Comparison of ENCODE assay signal across 1 cellular context in the genomic region with DNA sequence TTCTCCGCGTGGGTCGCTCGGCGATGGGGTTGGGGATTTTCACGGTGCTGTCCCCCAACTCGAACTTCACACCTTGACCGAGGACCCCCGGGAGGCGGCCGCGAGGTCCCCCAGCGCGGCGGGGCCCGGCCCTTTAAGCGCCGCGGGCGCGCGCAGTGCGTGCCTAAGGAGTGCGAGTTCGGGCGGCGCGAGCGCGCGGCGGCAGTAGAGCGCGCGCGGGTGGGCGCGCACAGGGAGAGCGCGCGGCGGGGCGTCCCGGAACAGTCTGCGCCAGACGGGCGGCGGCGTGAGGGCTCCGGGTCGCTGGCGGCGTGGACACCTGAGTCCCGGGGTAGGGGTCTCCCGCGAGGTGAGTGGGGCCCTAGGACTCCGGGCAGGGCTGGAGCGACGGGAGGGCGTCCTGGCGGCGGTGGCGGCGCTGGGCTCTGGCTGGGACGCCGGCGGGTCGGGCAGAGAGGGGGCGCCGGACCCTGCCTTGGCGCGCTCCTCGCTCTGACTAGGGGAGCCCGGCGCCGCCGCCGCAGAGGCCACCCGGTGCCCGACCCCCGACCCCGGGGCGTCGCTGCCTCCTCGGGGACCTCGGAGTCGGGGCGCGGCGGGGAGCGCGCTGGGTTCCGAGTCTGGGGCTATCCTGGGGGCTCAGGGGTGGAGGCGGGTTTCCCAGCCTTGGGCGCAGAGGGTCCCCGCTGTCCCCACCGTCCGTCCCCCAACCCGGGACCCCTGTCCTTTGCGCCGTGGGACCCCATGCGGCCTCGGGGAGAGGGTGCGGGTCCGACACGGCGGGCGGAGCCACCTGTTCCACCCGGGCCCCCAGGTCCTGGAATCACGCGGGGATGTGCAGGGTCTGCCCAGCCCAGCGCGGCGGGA.
TF ChIP-seq lines count a peak whose summit lies in the region.

Gene PROSER2 (plus strand): TSS at position 235 of the 867 bp plus-strand sequence. CDS start 28,722 bp downstream, outside the sequence.

TF ChIP-seq in SK-N-SH, 30 proteins besides CTCF, POLR2A, EP300 and RAD21 (continued from another document):
- TF ChIP-seq, protein P1, sequence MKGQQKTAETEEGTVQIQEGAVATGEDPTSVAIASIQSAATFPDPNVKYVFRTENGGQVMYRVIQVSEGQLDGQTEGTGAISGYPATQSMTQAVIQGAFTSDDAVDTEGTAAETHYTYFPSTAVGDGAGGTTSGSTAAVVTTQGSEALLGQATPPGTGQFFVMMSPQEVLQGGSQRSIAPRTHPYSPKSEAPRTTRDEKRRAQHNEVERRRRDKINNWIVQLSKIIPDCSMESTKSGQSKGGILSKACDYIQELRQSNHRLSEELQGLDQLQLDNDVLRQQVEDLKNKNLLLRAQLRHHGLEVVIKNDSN (IDR thresholded peaks at IDR 0.05; ENCODE audit: borderline replicate concordance, low read depth), result no peak
- TF ChIP-seq FOXJ3 (CRISPR knock-in tag; IDR thresholded peaks at IDR 0.05) (no peak), YY1 (IDR thresholded peaks at IDR 0.05; ENCODE audit: low read depth) (no peak), TCF12 (IDR thresholded peaks at IDR 0.05) (no peak), MXI1 (IDR thresholded peaks at IDR 0.05; ENCODE audit: low read depth, low read length) (no peak)
